In genomic region chr1:226634156-226634588, GRCh38 we compare ENCODE assay signal across 8 cellular contexts.
A peak's percentile ranks its signal among the peaks of the same experiment; 100 is the strongest.
DNase-seq lines count a peak whose midpoint lies in the region; ATAC-seq and TF ChIP-seq lines count a peak whose summit lies in the region.

No MANE protein-coding gene starts in this region.

- H3K4me3 Mint-ChIP-seq in progenitor cell of endocrine pancreas (ENCODE audit: low read depth), result no peak overlapping the region

- WGBS in upper lobe of left lung, 2 donors, result 0% methylated on average over 2 of the region's 7 CpGs; no CpG with 5 or more reads in 1 of the 2 donors

- H3K27me3 ChIP-seq in SJSA1 (replicated peaks) (no peaks in the 10 kb centered on the region), upper lobe of left lung (no peaks in the 10 kb centered on the region)

- peak; percentile 98 for TF ChIP-seq CTCF in progenitor cell of endocrine pancreas (IDR thresholded peaks at IDR 0.05; ENCODE audit: unreplicated experiment)
- peak; percentile 86 to 95 (median 92) for TF ChIP-seq CTCF in upper lobe of left lung (IDR thresholded peaks at IDR 0.05)

- no peak overlapping the region for H3K27ac Mint-ChIP-seq in progenitor cell of endocrine pancreas

- DNase-seq in DMS114 treated with DMSO at 0.1 percent for 48 hours (lab: John Stamatoyannopoulos, UW; ENCODE audit: unreplicated experiment) (peak; percentile 44), HuH-7.5 (ENCODE audit: low spot score) (peak; percentile 70), SJSA1 (ENCODE audit: low read depth in 1 of 2, low spot score in 2 of 2) (peak; percentile 65 to 78), glomerular visceral epithelial cell (ENCODE audit: extremely low spot score) (peak; percentile 66), progenitor cell of endocrine pancreas (ENCODE audit: low spot score, unreplicated experiment) (peak; percentile 74), upper lobe of left lung (peak; percentile 82 to 95)
- DNase-seq in activated naive CD4-positive, alpha-beta T cell treated with Interleukin-2 at 50 U/mL for 16 hours, result peak; percentile 84

- no peak for TF ChIP-seq POLR2A in upper lobe of left lung (IDR thresholded peaks at IDR 0.05)

- H3K36me3 ChIP-seq in SJSA1 (peaks cover 3% of the 10 kb centered on the region; the same call in 1 of the 2 replicates), upper lobe of left lung (peaks cover 7 to 63% (median 33%) of the 10 kb centered on the region in 4 donors)

- ATAC-seq in GM21381 (IDR thresholded peaks at IDR 0.05; ENCODE audit: unreplicated experiment) (peak; percentile 79), upper lobe of left lung (ENCODE audit: low FRiP score in 2 of 2) (peak; percentile 87 to 89)

- 0 out of 2 replicates have a peak, but pooled peaks cover 3% of the 10 kb centered on the region for H3K4me1 ChIP-seq in SJSA1 (replicated peaks)
- peaks cover 6 to 15% (median 8%) of the 10 kb centered on the region in 4 donors for H3K4me1 ChIP-seq in upper lobe of left lung

- H3K27ac ChIP-seq in SJSA1 (no peak overlapping the region), upper lobe of left lung (peak overlapping the region in 3 of 4 donors; percentile 54 to 70 (median 57))

- no peaks in the 10 kb centered on the region for H3K9me3 Mint-ChIP-seq in progenitor cell of endocrine pancreas (ENCODE audit: low read depth)

- no peak for TF ChIP-seq EP300 in upper lobe of left lung (IDR thresholded peaks at IDR 0.05)

- H3K9me3 ChIP-seq in SJSA1 (replicated peaks) (no peaks in the 10 kb centered on the region), upper lobe of left lung (no peaks in the 10 kb centered on the region)

- no peaks in the 10 kb centered on the region for H3K27me3 Mint-ChIP-seq in progenitor cell of endocrine pancreas

- no peaks in the 10 kb centered on the region for H3K4me1 Mint-ChIP-seq in progenitor cell of endocrine pancreas (ENCODE audit: low read depth)

- no peak overlapping the region for H3K4me3 ChIP-seq in SJSA1
- H3K4me3 ChIP-seq in upper lobe of left lung, result no peak overlapping the region

- H3K36me3 Mint-ChIP-seq in progenitor cell of endocrine pancreas (ENCODE audit: insufficient read depth), result peaks cover 2% of the 10 kb centered on the region
